In the genomic region with DNA sequence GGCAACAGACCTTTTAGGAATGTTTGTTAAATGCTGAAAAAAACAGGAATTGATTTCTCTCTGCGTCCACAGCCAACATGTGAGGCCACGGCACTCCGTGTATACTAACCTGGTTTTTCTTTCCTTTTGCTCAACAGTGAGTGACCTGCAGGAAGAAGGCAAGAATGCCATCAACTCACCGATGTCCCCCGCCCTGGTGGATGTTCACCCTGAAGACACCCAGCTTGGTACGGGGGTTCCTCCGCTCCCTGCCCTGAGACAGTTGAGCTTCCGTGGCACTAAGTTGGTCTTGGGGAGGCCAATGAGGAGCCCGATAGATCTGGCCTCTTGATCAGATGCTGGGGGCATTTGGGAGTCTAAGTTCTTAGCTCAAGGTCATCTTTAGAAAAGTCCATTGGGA, we compare ENCODE assay signal across 33 cellular contexts.
"Had no signal": no experiment of that assay in that cellular context is flagged by ENCODE, and none has a peak within 500 bp of the region (broad histone marks: within the 10 kb centered on the region; RNA-seq: fewer than 3 reads in every experiment).

No MANE protein-coding gene starts in this region.

- H3K27me3 ChIP-seq: body of pancreas, cardiac muscle cell had no signal

- H3K4me1 ChIP-seq: body of pancreas had no signal

- H3K36me3 ChIP-seq: cardiac muscle cell had no signal

- H3K27ac Mint-ChIP-seq: activated B cell treated with CpG ODN at 0.5 μM for 24 hours; activated CD4-positive, alpha-beta memory T cell treated with anti-CD3 and anti-CD28 coated beads for 36 hours; activated CD4-positive, alpha-beta T cell treated with anti-CD3 and anti-CD28 coated beads, Interleukin-2, amount 10 ng/mL, durations not matched to agents 24 days and 14 days; activated CD8-positive, alpha-beta T cell treated with anti-CD3 and anti-CD28 coated beads for 36 hours; activated naive CD4-positive, alpha-beta T cell treated with anti-CD3 and anti-CD28 coated beads, Interleukin-2, amount 10 ng/mL, durations not matched to agents 7 days and 5 days; activated naive CD4-positive, alpha-beta T cell treated with anti-CD3 and anti-CD28 coated beads, Interleukin-2, amount 50 U/mL, for 24 hours; activated naive CD8-positive, alpha-beta T cell; activated naive CD8-positive, alpha-beta T cell treated with anti-CD3 and anti-CD28 coated beads, Interleukin-2, amount 10 ng/mL, durations not matched to agents 7 days and 5 days; activated naive CD8-positive, alpha-beta T cell treated with anti-CD3 and anti-CD28 coated beads, Interleukin-2, amount 50 U/mL, for 24 hours; activated T-cell treated with anti-CD3 and anti-CD28 coated beads, Interleukin-2, amount 50 U/mL, for 24 hours; activated T-helper 2 cell treated with anti-CD3 and anti-CD28 coated beads, Interferon-gamma antibody, Interleukin-2, Interleukin-4, amounts not matched to agents 10 μg/mL and 5 μg/mL and 100 μg/mL, durations not matched to agents 14 hours and 24 hours and 36 hours; T-helper 1 cell treated with Interleukin-12 subunit alpha and Interleukin-12 subunit beta and Interleukin-4 antibody, amounts not matched to agents 30 μg/mL and 1 μg/mL, for 36 hours; T-helper 2 cell treated with Interferon-gamma antibody and Interleukin-4, amounts not matched to agents 5 μg/mL and 100 μg/mL, for 36 hours had no signal

- ATAC-seq: activated CD8-positive, alpha-beta T cell treated with anti-CD3 and anti-CD28 coated beads for 36 hours; activated naive CD8-positive, alpha-beta T cell treated with anti-CD3 and anti-CD28 coated beads, Interleukin-2, amount 50 U/mL, for 24 hours; body of pancreas had no signal

- H3K27me3 Mint-ChIP-seq: activated B cell treated with CpG ODN at 0.5 μM for 24 hours; activated CD4-positive, alpha-beta memory T cell treated with anti-CD3 and anti-CD28 coated beads for 36 hours; activated CD4-positive, alpha-beta T cell treated with anti-CD3 and anti-CD28 coated beads, Interleukin-2, amount 10 ng/mL, durations not matched to agents 24 days and 14 days; activated CD8-positive, alpha-beta T cell treated with anti-CD3 and anti-CD28 coated beads for 36 hours; activated naive CD4-positive, alpha-beta T cell treated with anti-CD3 and anti-CD28 coated beads, Interleukin-2, amount 10 ng/mL, durations not matched to agents 7 days and 5 days; activated naive CD4-positive, alpha-beta T cell treated with anti-CD3 and anti-CD28 coated beads, Interleukin-2, amount 50 U/mL, for 24 hours; activated naive CD8-positive, alpha-beta T cell; activated naive CD8-positive, alpha-beta T cell treated with anti-CD3 and anti-CD28 coated beads, Interleukin-2, amount 10 ng/mL, durations not matched to agents 7 days and 5 days; activated naive CD8-positive, alpha-beta T cell treated with anti-CD3 and anti-CD28 coated beads, Interleukin-2, amount 50 U/mL, for 24 hours; activated T-cell treated with anti-CD3 and anti-CD28 coated beads, Interleukin-2, amount 50 U/mL, for 24 hours; central memory CD8-positive, alpha-beta T cell had no signal

- H3K4me1 Mint-ChIP-seq: activated B cell treated with CpG ODN at 0.5 μM for 24 hours had no signal

- DNase-seq: activated B cell treated with CpG ODN at 0.5 μM for 24 hours; activated CD4-positive, alpha-beta memory T cell treated with anti-CD3 and anti-CD28 coated beads for 36 hours; activated CD4-positive, alpha-beta T cell treated with anti-CD3 and anti-CD28 coated beads for 4 hours; activated CD4-positive, alpha-beta T cell treated with anti-CD3 and anti-CD28 coated beads, Interleukin-2, amount 10 ng/mL, durations not matched to agents 24 days and 14 days; activated CD4-positive, alpha-beta T cell treated with anti-CD3 and anti-CD28 coated beads, Interleukin-2, amount 50 U/mL, for 1 hour; activated CD4-positive, alpha-beta T cell treated with anti-CD3 and anti-CD28 coated beads, Interleukin-2, amount 50 U/mL, for 4 hours; activated CD4-positive, CD25-positive, alpha-beta regulatory T cell treated with anti-CD3 and anti-CD28 coated beads, Interleukin-2, amount 50 U/mL, for 72 hours; activated CD8-positive, alpha-beta memory T cell treated with anti-CD3 and anti-CD28 coated beads, Interleukin-2, amount 50 U/mL, for 48 hours; activated CD8-positive, alpha-beta T cell treated with anti-CD3 and anti-CD28 coated beads for 36 hours; activated effector memory CD4-positive, alpha-beta T cell treated with Interleukin-2 at 50 U/mL for 16 hours; activated gamma-delta T cell; activated naive CD4-positive, alpha-beta T cell treated with anti-CD3 and anti-CD28 coated beads, Interleukin-2, amount 10 ng/mL, durations not matched to agents 7 days and 5 days; activated naive CD4-positive, alpha-beta T cell treated with Interleukin-2 at 50 U/mL for 16 hours; activated naive CD8-positive, alpha-beta T cell treated with anti-CD3 and anti-CD28 coated beads, Interleukin-2, amount 10 ng/mL, durations not matched to agents 7 days and 5 days; activated naive CD8-positive, alpha-beta T cell treated with anti-CD3 and anti-CD28 coated beads, Interleukin-2, amount 50 U/mL, for 24 hours; activated T-cell treated with anti-CD3 and anti-CD28 coated beads, Interleukin-2, amount 50 U/mL, for 24 hours; activated T-cell treated with anti-CD3 and anti-CD28 coated beads, Interleukin-2, amount 50 U/mL, for 48 hours; amygdala; anterior cingulate cortex; body of pancreas; caudate nucleus; cerebellar nuclear complex; T-helper 1 cell; T-helper 2 cell; T-helper 9 cell had no signal

- H3K36me3 Mint-ChIP-seq: activated naive CD4-positive, alpha-beta T cell treated with anti-CD3 and anti-CD28 coated beads, Interleukin-2, amount 10 ng/mL, durations not matched to agents 7 days and 5 days; activated naive CD4-positive, alpha-beta T cell treated with anti-CD3 and anti-CD28 coated beads, Interleukin-2, amount 50 U/mL, for 24 hours; activated naive CD8-positive, alpha-beta T cell had no signal

- H3K4me3 ChIP-seq: body of pancreas, cardiac muscle cell had no signal

- H3K9me3 Mint-ChIP-seq: activated B cell treated with CpG ODN at 0.5 μM for 24 hours; activated CD4-positive, alpha-beta memory T cell treated with anti-CD3 and anti-CD28 coated beads for 36 hours; activated CD4-positive, alpha-beta T cell treated with anti-CD3 and anti-CD28 coated beads, Interleukin-2, amount 10 ng/mL, durations not matched to agents 24 days and 14 days; activated CD8-positive, alpha-beta T cell treated with anti-CD3 and anti-CD28 coated beads for 36 hours; activated naive CD4-positive, alpha-beta T cell treated with anti-CD3 and anti-CD28 coated beads, Interleukin-2, amount 10 ng/mL, durations not matched to agents 7 days and 5 days; activated naive CD4-positive, alpha-beta T cell treated with anti-CD3 and anti-CD28 coated beads, Interleukin-2, amount 50 U/mL, for 24 hours; activated naive CD8-positive, alpha-beta T cell treated with anti-CD3 and anti-CD28 coated beads, Interleukin-2, amount 10 ng/mL, durations not matched to agents 7 days and 5 days; activated naive CD8-positive, alpha-beta T cell treated with anti-CD3 and anti-CD28 coated beads, Interleukin-2, amount 50 U/mL, for 24 hours; activated T-cell treated with anti-CD3 and anti-CD28 coated beads, Interleukin-2, amount 50 U/mL, for 24 hours; activated T-helper 2 cell treated with anti-CD3 and anti-CD28 coated beads, Interferon-gamma antibody, Interleukin-2, Interleukin-4, amounts not matched to agents 10 μg/mL and 5 μg/mL and 100 μg/mL, durations not matched to agents 14 hours and 24 hours and 36 hours; central memory CD8-positive, alpha-beta T cell; T-helper 1 cell treated with Interleukin-12 subunit alpha and Interleukin-12 subunit beta and Interleukin-4 antibody, amounts not matched to agents 30 μg/mL and 1 μg/mL, for 36 hours; T-helper 2 cell treated with Interferon-gamma antibody and Interleukin-4, amounts not matched to agents 5 μg/mL and 100 μg/mL, for 36 hours had no signal

- H3K9me3 ChIP-seq: body of pancreas had no signal

- H3K27ac ChIP-seq: body of pancreas, cardiac muscle cell, VCaP had no signal

- H3K4me3 Mint-ChIP-seq: activated B cell treated with CpG ODN at 0.5 μM for 24 hours; activated CD4-positive, alpha-beta memory T cell treated with anti-CD3 and anti-CD28 coated beads for 36 hours; activated CD4-positive, alpha-beta T cell treated with anti-CD3 and anti-CD28 coated beads, Interleukin-2, amount 10 ng/mL, durations not matched to agents 24 days and 14 days; activated CD8-positive, alpha-beta T cell treated with anti-CD3 and anti-CD28 coated beads for 36 hours; activated naive CD4-positive, alpha-beta T cell treated with anti-CD3 and anti-CD28 coated beads, Interleukin-2, amount 10 ng/mL, durations not matched to agents 7 days and 5 days; activated naive CD4-positive, alpha-beta T cell treated with anti-CD3 and anti-CD28 coated beads, Interleukin-2, amount 50 U/mL, for 24 hours; activated naive CD8-positive, alpha-beta T cell; activated naive CD8-positive, alpha-beta T cell treated with anti-CD3 and anti-CD28 coated beads, Interleukin-2, amount 10 ng/mL, durations not matched to agents 7 days and 5 days; activated naive CD8-positive, alpha-beta T cell treated with anti-CD3 and anti-CD28 coated beads, Interleukin-2, amount 50 U/mL, for 24 hours; activated T-cell treated with anti-CD3 and anti-CD28 coated beads, Interleukin-2, amount 50 U/mL, for 24 hours; central memory CD8-positive, alpha-beta T cell; T-helper 1 cell treated with Interleukin-12 subunit alpha and Interleukin-12 subunit beta and Interleukin-4 antibody, amounts not matched to agents 30 μg/mL and 1 μg/mL, for 36 hours; T-helper 2 cell treated with Interferon-gamma antibody and Interleukin-4, amounts not matched to agents 5 μg/mL and 100 μg/mL, for 36 hours had no signal
